ENCODE assay signal across 18 cellular contexts in genomic region chr15:44397869-44398268, GRCh38.
"Had no signal": no experiment of that assay in that cellular context is flagged by ENCODE, and none has a peak within 500 bp of the region (broad histone marks: within the 10 kb centered on the region; RNA-seq: fewer than 3 reads in every experiment).

No MANE protein-coding gene starts in this region.

- H3K27ac ChIP-seq: ascending aorta, hepatocyte, pancreas, thoracic aorta, upper lobe of left lung, WERI-Rb-1 had no signal

- H3K27ac Mint-ChIP-seq: activated CD4-positive, alpha-beta memory T cell treated with anti-CD3 and anti-CD28 coated beads for 36 hours; activated naive CD8-positive, alpha-beta T cell treated with anti-CD3 and anti-CD28 coated beads, Interleukin-2, amount 10 ng/mL, durations not matched to agents 7 days and 5 days; stimulated activated memory B cell treated with anti-CD40 and anti-IgM and Interleukin-4, amounts not matched to agents 10 μg/mL and 1 μg/mL and 100 μg/mL, for 72 hours had no signal

- H3K4me3 Mint-ChIP-seq: activated CD4-positive, alpha-beta memory T cell treated with anti-CD3 and anti-CD28 coated beads for 36 hours; activated naive CD8-positive, alpha-beta T cell treated with anti-CD3 and anti-CD28 coated beads, Interleukin-2, amount 10 ng/mL, durations not matched to agents 7 days and 5 days; stimulated activated memory B cell treated with anti-CD40 and anti-IgM and Interleukin-4, amounts not matched to agents 10 μg/mL and 1 μg/mL and 100 μg/mL, for 72 hours had no signal

- H3K27me3 Mint-ChIP-seq: activated CD4-positive, alpha-beta memory T cell treated with anti-CD3 and anti-CD28 coated beads for 36 hours; activated naive CD8-positive, alpha-beta T cell treated with anti-CD3 and anti-CD28 coated beads, Interleukin-2, amount 10 ng/mL, durations not matched to agents 7 days and 5 days; stimulated activated memory B cell treated with anti-CD40 and anti-IgM and Interleukin-4, amounts not matched to agents 10 μg/mL and 1 μg/mL and 100 μg/mL, for 72 hours had no signal

- H3K27me3 ChIP-seq: ascending aorta, hepatocyte, pancreas, upper lobe of left lung had no signal

- ATAC-seq: left lobe of liver; pancreas; sciatic nerve; stimulated activated memory B cell treated with anti-CD40 and anti-IgM and Interleukin-4, amounts not matched to agents 10 μg/mL and 1 μg/mL and 100 μg/mL, for 72 hours had no signal

- DNase-seq: activated CD4-positive, alpha-beta memory T cell treated with anti-CD3 and anti-CD28 coated beads for 36 hours; activated naive CD4-positive, alpha-beta T cell; activated naive CD8-positive, alpha-beta T cell treated with anti-CD3 and anti-CD28 coated beads, Interleukin-2, amount 10 ng/mL, durations not matched to agents 7 days and 5 days; activated T-cell treated with anti-CD3 and anti-CD28 coated beads for 4 hours; foreskin fibroblast; islet precursor cell; midbrain; pancreas; stimulated activated CD4-positive, alpha-beta T cell treated with anti-CD3 and anti-CD28 coated beads, Interleukin-4, amount 100 ng/mL, for 24 hours; upper lobe of left lung; WERI-Rb-1 had no signal

- H3K4me3 ChIP-seq: ascending aorta, hepatocyte, lung, pancreas, thoracic aorta, upper lobe of left lung had no signal

- H3K9me3 Mint-ChIP-seq: activated CD4-positive, alpha-beta memory T cell treated with anti-CD3 and anti-CD28 coated beads for 36 hours; activated naive CD8-positive, alpha-beta T cell treated with anti-CD3 and anti-CD28 coated beads, Interleukin-2, amount 10 ng/mL, durations not matched to agents 7 days and 5 days; stimulated activated memory B cell treated with anti-CD40 and anti-IgM and Interleukin-4, amounts not matched to agents 10 μg/mL and 1 μg/mL and 100 μg/mL, for 72 hours had no signal

- H3K4me1 Mint-ChIP-seq: stimulated activated memory B cell treated with anti-CD40 and anti-IgM and Interleukin-4, amounts not matched to agents 10 μg/mL and 1 μg/mL and 100 μg/mL, for 72 hours had no signal
